ENCODE assay signal across 24 cellular contexts in genomic region chr12:69433653-69434052, GRCh38.
"Had no signal": no experiment of that assay in that cellular context is flagged by ENCODE, and none has a peak within 500 bp of the region (broad histone marks: within the 10 kb centered on the region; RNA-seq: fewer than 3 reads in every experiment).

No MANE protein-coding gene starts in this region.

- ATAC-seq: activated CD8-positive, alpha-beta T cell treated with anti-CD3 and anti-CD28 coated beads for 36 hours; activated T-cell treated with anti-CD3 and anti-CD28 coated beads, Interleukin-2, amount 50 U/mL, for 4 hours; activated T-helper 17 cell treated with anti-CD3 and anti-CD28 coated beads, Interleukin-2, amount 50 U/mL, for 72 hours; foreskin keratinocyte; gastroesophageal sphincter; T-helper 17 cell; WTC11 had no signal

- DNase-seq: activated CD4-positive, alpha-beta T cell treated with anti-CD3 and anti-CD28 coated beads for 1 hour; activated CD4-positive, alpha-beta T cell treated with anti-CD3 and anti-CD28 coated beads for 4 hours; activated CD4-positive, alpha-beta T cell treated with anti-CD3 and anti-CD28 coated beads, Interleukin-2, amount 50 U/mL, for 1 hour; activated CD4-positive, alpha-beta T cell treated with anti-CD3 and anti-CD28 coated beads, Interleukin-2, amount 50 U/mL, for 48 hours; activated CD8-positive, alpha-beta memory T cell treated with anti-CD3 and anti-CD28 coated beads for 24 hours; activated CD8-positive, alpha-beta T cell treated with anti-CD3 and anti-CD28 coated beads for 36 hours; activated effector memory CD4-positive, alpha-beta T cell treated with Interleukin-2 at 50 U/mL for 16 hours; activated gamma-delta T cell treated with Interleukin-2 at 50 U/mL for 16 hours; activated naive CD4-positive, alpha-beta T cell treated with anti-CD3 and anti-CD28 coated beads, Interleukin-2, amount 50 U/mL, for 16 hours; activated naive CD4-positive, alpha-beta T cell treated with Interleukin-2 at 50 U/mL for 16 hours; activated T-cell treated with anti-CD3 and anti-CD28 coated beads, Interleukin-2, amount 50 U/mL, for 4 hours; amniotic stem cell; brain microvascular endothelial cell; dorsolateral prefrontal cortex; effector memory CD4-positive, alpha-beta T cell; endodermal cell; erythroblast; foreskin keratinocyte; head of caudate nucleus; T-helper 1 cell; T-helper 17 cell had no signal
